Comparison of ENCODE assay signal across 34 cellular contexts in genomic region chr10:50467209-50467608, GRCh38.
"Had no signal": no experiment of that assay in that cellular context is flagged by ENCODE, and none has a peak within 500 bp of the region (broad histone marks: within the 10 kb centered on the region; RNA-seq: fewer than 3 reads in every experiment).

No MANE protein-coding gene starts in this region.

- DNase-seq: activated CD4-positive, alpha-beta T cell treated with anti-CD3 and anti-CD28 coated beads for 48 hours; activated CD4-positive, alpha-beta T cell treated with anti-CD3 and anti-CD28 coated beads, Interleukin-2, amount 50 U/mL, for 48 hours; activated CD8-positive, alpha-beta memory T cell treated with anti-CD3 and anti-CD28 coated beads for 24 hours; activated effector memory CD4-positive, alpha-beta T cell treated with anti-CD3 and anti-CD28 coated beads, Interleukin-2, amount 50 U/mL, for 16 hours; activated naive CD4-positive, alpha-beta T cell treated with anti-CD3 and anti-CD28 coated beads for 36 hours; activated naive CD8-positive, alpha-beta T cell treated with anti-CD3 and anti-CD28 coated beads for 36 hours; adrenal gland; aorta; body of pancreas; cerebellar nuclear complex; colonic mucosa; effector CD8-positive, alpha-beta T cell; left lung; lower lobe of right lung; mesendoderm; natural killer cell; occipital lobe; stimulated activated CD4-positive, alpha-beta T cell treated with anti-CD3 and anti-CD28 coated beads, Interleukin-1b, Interleukin-23, amount 100 ng/mL, for 48 hours; stimulated activated CD4-positive, alpha-beta T cell treated with anti-CD3 and anti-CD28 coated beads, Interleukin-4, amount 100 ng/mL, for 4 hours; stimulated activated CD8-positive, alpha-beta memory T cell treated with anti-CD3 and anti-CD28 coated beads, Interleukin-4, amount 100 ng/mL, for 48 hours; stimulated activated naive CD8-positive, alpha-beta T cell treated with anti-CD3 and anti-CD28 coated beads, Interleukin-15, amount 100 ng/mL, for 72 hours; substantia nigra; uterus; WERI-Rb-1 had no signal

- H3K9me3 ChIP-seq: adrenal gland, body of pancreas, colonic mucosa, left lung, lower lobe of right lung, right atrium auricular region, uterus had no signal

- H3K27ac ChIP-seq: adrenal gland, body of pancreas, colonic mucosa, epithelial cell of prostate, left lung, lower lobe of right lung, neural progenitor cell, right atrium auricular region, uterus, WERI-Rb-1 had no signal

- H3K27me3 ChIP-seq: adrenal gland, body of pancreas, colonic mucosa, left lung, neural progenitor cell, right atrium auricular region, uterus had no signal

- FAIRE-seq: endometrium, frontal cortex, TTC549 had no signal

- H3K4me3 ChIP-seq: adrenal gland, body of pancreas, colonic mucosa, left lung, lower lobe of right lung, neural progenitor cell, right atrium auricular region, smooth muscle cell, uterus had no signal

- H3K36me3 ChIP-seq: adrenal gland, colonic mucosa, left lung, lower lobe of right lung, neural progenitor cell, right atrium auricular region, uterus, WERI-Rb-1 had no signal

- H3K4me1 ChIP-seq: uterus had no signal

- ATAC-seq: activated CD4-positive, CD25-positive, alpha-beta regulatory T cell treated with anti-CD3 and anti-CD28 coated beads, Interleukin-2, amount 50 U/mL, for 24 hours; body of pancreas; left lung; lower lobe of right lung; natural killer cell; stimulated activated memory B cell treated with anti-CD40 and anti-IgM and Interleukin-4, amounts not matched to agents 10 μg/mL and 1 μg/mL and 100 μg/mL, for 72 hours; stimulated activated naive CD8-positive, alpha-beta T cell treated with anti-CD3 and anti-CD28 coated beads, Interleukin-15, amount 100 ng/mL, for 72 hours had no signal

- H3K9ac ChIP-seq: neural progenitor cell, parathyroid adenoma had no signal

- H3K4me2 ChIP-seq: neural progenitor cell, smooth muscle cell had no signal
